9 cellular contexts compared by ENCODE assay signal in the genomic region with DNA sequence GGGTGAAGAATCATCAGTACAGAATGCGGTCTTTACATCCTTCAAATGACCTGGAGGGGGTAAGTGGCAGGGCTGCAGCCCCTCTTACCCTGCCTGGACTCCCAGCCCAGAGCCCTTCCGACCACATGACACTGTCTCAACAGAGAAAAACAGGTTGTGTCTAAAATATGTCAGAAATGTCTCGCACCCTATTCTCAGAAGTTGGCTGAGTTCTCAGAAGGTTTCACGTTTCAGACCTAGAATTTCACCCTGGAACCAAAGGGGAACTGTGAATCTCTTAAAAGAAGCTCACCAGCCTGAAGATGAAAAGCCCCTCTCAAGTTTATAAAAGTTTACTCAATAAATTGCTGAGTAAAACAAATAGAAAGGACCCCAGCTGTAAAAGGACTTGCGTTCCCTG. TPM values are rescaled to one million over a fixed set of nuclear protein-coding genes. Genes with fewer than 3 reads are reported as not detected.
"Had no signal": no experiment of that assay in that cellular context is flagged by ENCODE, and none has a peak within 500 bp of the region (broad histone marks: within the 10 kb centered on the region; RNA-seq: fewer than 3 reads in every experiment).

No MANE protein-coding gene starts in this region.

- H2AFZ ChIP-seq: GM23248 had no signal

- H3K9ac ChIP-seq: GM23248 had no signal

- H3K4me1 ChIP-seq: HAP-1 had no signal

- H3K9me3 ChIP-seq: HAP-1 had no signal

- DNase-seq: GM23248, GOT3, H7, HFFc6, IMR-90 had no signal

- H3K4me3 ChIP-seq: GM23248, HAP-1, K562 had no signal

- ATAC-seq: HCT116, K562 had no signal

- H3K36me3 ChIP-seq: HAP-1 had no signal

- H3K27ac ChIP-seq: GM23248 had no signal

RNA-seq across cellular contexts. Expression of a gene that starts 7.0 kb away (rescaled TPM):
- total RNA-seq: GM23248, HFFc6, HT-29 had no signal
